Comparison of ENCODE assay signal across 15 cellular contexts in the genomic region with DNA sequence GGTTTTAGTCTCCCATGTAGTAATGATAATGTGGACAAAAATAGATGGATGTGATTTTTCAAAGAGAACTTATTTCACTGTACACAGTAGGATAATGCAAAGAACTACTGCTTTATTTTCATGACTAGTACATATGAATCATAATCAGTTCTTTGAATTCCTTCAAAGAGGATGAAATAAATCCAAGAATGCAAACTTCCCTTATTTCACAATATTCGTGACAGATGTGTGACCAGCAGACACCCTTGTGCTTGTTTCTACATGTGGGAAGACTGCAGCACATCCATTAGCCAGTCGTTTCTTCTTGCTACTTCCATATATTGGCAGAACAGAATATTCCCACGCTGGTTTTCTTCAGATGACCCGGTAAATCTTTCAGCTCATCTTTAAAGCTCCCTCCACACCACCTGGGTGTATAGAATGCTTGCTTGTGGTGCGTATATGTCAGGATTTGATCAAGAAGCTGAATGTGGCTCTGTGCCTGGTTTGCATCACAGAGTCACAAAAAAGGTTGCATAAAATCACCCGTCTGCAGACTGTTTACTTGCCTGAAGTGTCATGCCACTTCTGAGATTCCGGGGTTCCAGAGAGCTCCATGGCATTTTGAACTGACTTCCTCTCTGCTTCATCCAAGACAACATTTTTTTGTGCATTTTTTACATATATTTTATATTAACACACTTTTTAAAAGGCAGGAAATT. TPM values are rescaled to one million over a fixed set of nuclear protein-coding genes. Genes with fewer than 3 reads are reported as not detected.
A peak's percentile ranks its signal among the peaks of the same experiment; 100 is the strongest.
DNase-seq lines count a peak whose midpoint lies in the region; ATAC-seq and TF ChIP-seq lines count a peak whose summit lies in the region.
"Had no signal": no experiment of that assay in that cellular context is flagged by ENCODE, and none has a peak within 500 bp of the region (broad histone marks: within the 10 kb centered on the region; RNA-seq: fewer than 3 reads in every experiment).

No MANE protein-coding gene starts in this region.

- no peak for ATAC-seq in naive thymus-derived CD4-positive, alpha-beta T cell
- no peak for ATAC-seq in psoas muscle

- H3K4me3 Mint-ChIP-seq in HFFc6 = peak overlapping the region; percentile 58
- no peak overlapping the region for H3K4me3 Mint-ChIP-seq in type B pancreatic cell
- H3K4me3 Mint-ChIP-seq in naive thymus-derived CD4-positive, alpha-beta T cell = no peak overlapping the region

- peak; percentile 64 for DNase-seq in HFFc6
- DNase-seq in brain microvascular endothelial cell = peak; percentile 64
- DNase-seq in foreskin melanocyte = peak; percentile 68
- DNase-seq in type B pancreatic cell (ENCODE audit: extremely low spot score, unreplicated experiment) = no peak
- DNase-seq in naive thymus-derived CD4-positive, alpha-beta T cell = no peak
- DNase-seq in psoas muscle = no peak
- no peak for DNase-seq in activated CD4-positive, alpha-beta T cell treated with anti-CD3 and anti-CD28 coated beads, Interleukin-2, amount 50 U/mL, for 1 hour
- DNase-seq: aorta; MG63; NCI-H2171; posterior cingulate gyrus; stimulated activated CD4-positive, alpha-beta T cell treated with anti-CD3 and anti-CD28 coated beads, Interleukin-1b, Interleukin-23, amount 100 ng/mL, for 48 hours had no signal

- peaks cover 26% of the 10 kb centered on the region for H3K4me1 ChIP-seq in ACC112 (ENCODE audit: control insufficient read depth, insufficient read depth, low read length, unreplicated experiment)
- H3K4me1 ChIP-seq in naive thymus-derived CD4-positive, alpha-beta T cell (ENCODE audit: control insufficient read depth in 2 of 2, insufficient read depth in 2 of 2, low read length in 2 of 2) = no peaks in the 10 kb centered on the region
- H3K4me1 ChIP-seq in psoas muscle = no peaks in the 10 kb centered on the region

- intact Hi-C loops in naive thymus-derived CD4-positive, alpha-beta T cell (cut with micrococcal nuclease) = no loop called here
- intact Hi-C loops in psoas muscle (cut with DNase I) = no loop called here

- H3K4me3 ChIP-seq in ACC112 (ENCODE audit: low read depth, low read length) (peak overlapping the region; percentile 45; the same call in 1 of the 2 replicates), brain microvascular endothelial cell (ENCODE audit: low read depth, low read length) (no peak overlapping the region), psoas muscle (no peak overlapping the region)
- H3K4me3 ChIP-seq in naive thymus-derived CD4-positive, alpha-beta T cell (ENCODE audit: low read length) = no peak overlapping the region
- H3K4me3 ChIP-seq: MG63 had no signal

- H3K27ac Mint-ChIP-seq in HFFc6 (peak overlapping the region; percentile 62), type B pancreatic cell (no peak overlapping the region)
- H3K27ac Mint-ChIP-seq in naive thymus-derived CD4-positive, alpha-beta T cell = no peak overlapping the region

- no peak for TF ChIP-seq CTCF in HFFc6 (IDR thresholded peaks at IDR 0.05)
- TF ChIP-seq CTCF in brain microvascular endothelial cell (IDR thresholded peaks at IDR 0.05; ENCODE audit: low read depth, low read length, missing control alignments) = no peak
- no peak for TF ChIP-seq CTCF in type B pancreatic cell (conservative IDR thresholded peaks at IDR 0.05)
- TF ChIP-seq CTCF in psoas muscle (IDR thresholded peaks at IDR 0.05) = no peak

- H3K27ac ChIP-seq in ACC112 (ENCODE audit: low read depth, low read length) (peak overlapping the region; percentile 73), brain microvascular endothelial cell (peak overlapping the region; percentile 53), psoas muscle (no peak overlapping the region)
- no peak overlapping the region for H3K27ac ChIP-seq in naive thymus-derived CD4-positive, alpha-beta T cell (ENCODE audit: low read depth, low read length)
- H3K27ac ChIP-seq: HL-60 had no signal

- H3K27me3 Mint-ChIP-seq in HFFc6 (ENCODE audit: insufficient read depth) (no peaks in the 10 kb centered on the region), type B pancreatic cell (no peaks in the 10 kb centered on the region)
- H3K27me3 Mint-ChIP-seq in naive thymus-derived CD4-positive, alpha-beta T cell = no peaks in the 10 kb centered on the region

- no peaks in the 10 kb centered on the region for H3K79me2 ChIP-seq in ACC112 (ENCODE audit: control insufficient read depth, insufficient read depth, low read length, unreplicated experiment)

- no peaks in the 10 kb centered on the region for H3K36me3 ChIP-seq in ACC112 (ENCODE audit: insufficient read depth, low read length)
- H3K36me3 ChIP-seq in brain microvascular endothelial cell (replicated peaks) = no peaks in the 10 kb centered on the region
- H3K36me3 ChIP-seq in naive thymus-derived CD4-positive, alpha-beta T cell (ENCODE audit: control insufficient read depth in 2 of 3, insufficient read depth in 3 of 3, low read length in 3 of 3) = no peaks in the 10 kb centered on the region
- no peaks in the 10 kb centered on the region for H3K36me3 ChIP-seq in psoas muscle (ENCODE audit: insufficient read depth in 1 of 2, low read depth in 1 of 2)
- H3K36me3 ChIP-seq: MG63 had no signal

- in situ Hi-C loops in brain microvascular endothelial cell (cut with HindIII; ENCODE audit: low pct_ligation_motif_present, low sequenced_read_pairs) = no loop called here

- no peaks in the 10 kb centered on the region for H3K27me3 ChIP-seq in ACC112 (ENCODE audit: insufficient read depth, low read length)
- H3K27me3 ChIP-seq in brain microvascular endothelial cell (replicated peaks) = no peaks in the 10 kb centered on the region
- no peaks in the 10 kb centered on the region for H3K27me3 ChIP-seq in naive thymus-derived CD4-positive, alpha-beta T cell (ENCODE audit: control insufficient read depth in 2 of 2, insufficient read depth in 2 of 2, low read length in 2 of 2)
- H3K27me3 ChIP-seq in psoas muscle (ENCODE audit: insufficient read depth in 3 of 3, low read length in 2 of 3) = no peaks in the 10 kb centered on the region
- H3K27me3 ChIP-seq: MG63 had no signal

- 31 to 59% (median 41%) methylated on average over 7 of the region's 7 CpGs for WGBS in psoas muscle, 3 donors

- H2AFZ ChIP-seq in ACC112 (ENCODE audit: low read length, unreplicated experiment) = peak overlapping the region; percentile 53

- no peaks in the 10 kb centered on the region for H3K9me3 ChIP-seq in naive thymus-derived CD4-positive, alpha-beta T cell (ENCODE audit: control insufficient read depth in 2 of 3, low read length in 3 of 3)
- no peaks in the 10 kb centered on the region for H3K9me3 ChIP-seq in psoas muscle
- H3K9me3 ChIP-seq: MG63 had no signal

- H3K4me1 Mint-ChIP-seq in HFFc6 (ENCODE audit: low read depth) (peaks cover 33% of the 10 kb centered on the region), type B pancreatic cell (ENCODE audit: unreplicated experiment) (peaks cover 24% of the 10 kb centered on the region)
- H3K4me1 Mint-ChIP-seq in naive thymus-derived CD4-positive, alpha-beta T cell = no peaks in the 10 kb centered on the region

- CTCF ChIA-PET in naive thymus-derived CD4-positive, alpha-beta T cell (lab: Charles Lee) = no interaction called here

- H3K9me3 Mint-ChIP-seq in HFFc6 = no peaks in the 10 kb centered on the region
- H3K9me3 Mint-ChIP-seq in type B pancreatic cell = no peaks in the 10 kb centered on the region
- H3K9me3 Mint-ChIP-seq in naive thymus-derived CD4-positive, alpha-beta T cell = peaks cover 0 to 3% (median 0%) of the 10 kb centered on the region in 11 donors

- POLR2A ChIA-PET in naive thymus-derived CD4-positive, alpha-beta T cell (lab: Charles Lee) = no interaction called here

- H3K36me3 Mint-ChIP-seq in HFFc6 (ENCODE audit: low read depth) (no peaks in the 10 kb centered on the region), type B pancreatic cell (no peaks in the 10 kb centered on the region)
- H3K36me3 Mint-ChIP-seq in naive thymus-derived CD4-positive, alpha-beta T cell = no peaks in the 10 kb centered on the region

RNA-seq across cellular contexts. Expression of gene FAT4, which starts 47.7 kb away (rescaled TPM):
- total RNA-seq in HFFc6 (2021; fragmentation: NEBNext Ultra II Directional; extraction: Animal tissue kit (Norgen Biotek cat#: 25700)) = 10 to 100 TPM; 11.1 to 18.4 (median 12.8) TPM
- total RNA-seq in type B pancreatic cell (ENCODE audit: low replicate concordance) (3.3 and 21.3 TPM in 2 replicates), psoas muscle (1 to 10 TPM; 1.6 to 8.4 (median 3.0) TPM)
- total RNA-seq in naive thymus-derived CD4-positive, alpha-beta T cell = under 1 TPM in 2 of 5 experiments, not detected in 3; 0.05 to 0.42 TPM
- polyA plus RNA-seq in naive thymus-derived CD4-positive, alpha-beta T cell = not detected
- 1 to 10 TPM in 1 of 3 donors, under 1 TPM in 2; 0.35 to 1.3 (median 0.82) TPM for polyA plus RNA-seq in psoas muscle
- total RNA-seq: T-helper 2 cell treated with Interferon-gamma antibody and Interleukin-4, amounts not matched to agents 100 ng/mL and 5 ng/mL, for 36 hours had no signal

Comparison
In these comparisons a context has a peak if more than half of its experiments do, and no peak if none do; other contexts are left out.
1. H3K27ac ChIP-seq: peak in ACC112 (single experiment) and brain microvascular endothelial cell (single experiment); none in naive thymus-derived CD4-positive, alpha-beta T cell (single experiment) and psoas muscle (single experiment).
2. DNase-seq: peak in HFFc6 (single experiment), brain microvascular endothelial cell (single experiment) and foreskin melanocyte (single experiment); none in type B pancreatic cell (single experiment), naive thymus-derived CD4-positive, alpha-beta T cell (0 of 9), psoas muscle (0 of 2) and activated CD4-positive, alpha-beta T cell treated with anti-CD3 and anti-CD28 coated beads, Interleukin-2, amount 50 U/mL, for 1 hour (single experiment).